ENCODE assay signal across 8 cellular contexts in genomic region chr17:38559025-38559879, GRCh38. TPM values are rescaled to one million over a fixed set of nuclear protein-coding genes. Genes with fewer than 3 reads are reported as not detected.
DNase-seq lines count a peak whose midpoint lies in the region; ATAC-seq and TF ChIP-seq lines count a peak whose summit lies in the region.

No MANE protein-coding gene starts in this region.

- peaks cover 60% of the 10 kb centered on the region for H3K27me3 ChIP-seq in H7 (ENCODE audit: control insufficient read depth, insufficient read depth, low read length)
- H3K27me3 ChIP-seq in left ventricle myocardium inferior (ENCODE audit: low read depth) = peaks cover 71% of the 10 kb centered on the region

- H3K4me1 ChIP-seq in left ventricle myocardium inferior = peaks cover 39% of the 10 kb centered on the region

- H3K36me3 ChIP-seq in H7 (replicated peaks; ENCODE audit: control insufficient read depth, insufficient read depth, low read length) (no peaks in the 10 kb centered on the region), left ventricle myocardium inferior (no peaks in the 10 kb centered on the region)

- peaks cover 0 to 5% of the 10 kb centered on the region in 2 donors for H3K36me3 Mint-ChIP-seq in activated naive CD4-positive, alpha-beta T cell treated with anti-CD3 and anti-CD28 coated beads, Interleukin-2, amount 50 U/mL, for 72 hours

- intact Hi-C loops in left ventricle myocardium inferior (cut with micrococcal nuclease) = loop anchor here (5.0 kb wide), 1 partner anchor 108 kb away; no protein-coding TSS in a partner anchor
- intact Hi-C loops in sciatic nerve (cut with DNase I) = loop anchor here (2.0 kb wide), 1 partner anchor 108 kb away; no protein-coding TSS in a partner anchor

- ATAC-seq in activated naive CD4-positive, alpha-beta T cell treated with anti-CD3 and anti-CD28 coated beads, Interleukin-2, amount 50 U/mL, for 72 hours = peak; percentile 80 to 82
- ATAC-seq in sciatic nerve = peak; percentile 89

- H3K27ac Mint-ChIP-seq in activated naive CD4-positive, alpha-beta T cell treated with anti-CD3 and anti-CD28 coated beads, Interleukin-2, amount 50 U/mL, for 72 hours = peak overlapping the region in 1 of 2 donors; percentile 8

- H3K4me3 ChIP-seq in H7 (ENCODE audit: insufficient read depth, low read depth, low read length) = peak overlapping the region; percentile 45
- H3K4me3 ChIP-seq in left ventricle myocardium inferior = peak overlapping the region; percentile 65

- H3K9me3 ChIP-seq in left ventricle myocardium inferior (replicated peaks) = no peaks in the 10 kb centered on the region

- H3K9me3 Mint-ChIP-seq in activated naive CD4-positive, alpha-beta T cell treated with anti-CD3 and anti-CD28 coated beads, Interleukin-2, amount 50 U/mL, for 72 hours = no peaks in the 10 kb centered on the region

- DNase-seq in DMS 273 (lab: John Stamatoyannopoulos, UW; ENCODE audit: unreplicated experiment) (peak; percentile 97), H7 (peak; percentile 98), NCI-H1092 treated with DMSO at 0.1 percent for 48 hours (lab: John Stamatoyannopoulos, UW) (peak; percentile 67), SK-N-DZ (ENCODE audit: low spot score) (peak; percentile 91), left ventricle myocardium inferior (peak; percentile 76), sciatic nerve (ENCODE audit: low spot score) (peak; percentile 89), foreskin melanocyte (no peak)
- DNase-seq in activated naive CD4-positive, alpha-beta T cell treated with anti-CD3 and anti-CD28 coated beads, Interleukin-2, amount 50 U/mL, for 72 hours (ENCODE audit: low spot score in 2 of 2) = peak; percentile 85 to 86

- no peak for TF ChIP-seq CTCF in left ventricle myocardium inferior (IDR thresholded peaks at IDR 0.05; ENCODE audit: borderline replicate concordance)

- no peak overlapping the region for H3K27ac ChIP-seq in left ventricle myocardium inferior (replicated peaks)

RNA-seq across cellular contexts. Expression of gene SRCIN1, which starts 46.5 kb away (rescaled TPM):
- total RNA-seq in H7 (2014; rRNA removed; shearing (Covaris generic)) = 2.3 TPM in 2 replicates
- 2.7 and 3.0 TPM in 2 replicates for polyA plus RNA-seq in SK-N-DZ (2014; cell fraction: cytosol; rRNA removed)
- polyA plus RNA-seq in SK-N-DZ (2014; cell fraction: nucleus; rRNA removed) = 7.4 and 10.8 TPM in 2 replicates
- 1 to 10 TPM; 1.1 to 1.2 TPM for total RNA-seq in activated naive CD4-positive, alpha-beta T cell treated with anti-CD3 and anti-CD28 coated beads, Interleukin-2, amount 50 U/mL, for 72 hours
- total RNA-seq in left ventricle myocardium inferior (2.0 TPM), sciatic nerve (4.5 TPM)
